17 cellular contexts compared by ENCODE assay signal in the genomic region with DNA sequence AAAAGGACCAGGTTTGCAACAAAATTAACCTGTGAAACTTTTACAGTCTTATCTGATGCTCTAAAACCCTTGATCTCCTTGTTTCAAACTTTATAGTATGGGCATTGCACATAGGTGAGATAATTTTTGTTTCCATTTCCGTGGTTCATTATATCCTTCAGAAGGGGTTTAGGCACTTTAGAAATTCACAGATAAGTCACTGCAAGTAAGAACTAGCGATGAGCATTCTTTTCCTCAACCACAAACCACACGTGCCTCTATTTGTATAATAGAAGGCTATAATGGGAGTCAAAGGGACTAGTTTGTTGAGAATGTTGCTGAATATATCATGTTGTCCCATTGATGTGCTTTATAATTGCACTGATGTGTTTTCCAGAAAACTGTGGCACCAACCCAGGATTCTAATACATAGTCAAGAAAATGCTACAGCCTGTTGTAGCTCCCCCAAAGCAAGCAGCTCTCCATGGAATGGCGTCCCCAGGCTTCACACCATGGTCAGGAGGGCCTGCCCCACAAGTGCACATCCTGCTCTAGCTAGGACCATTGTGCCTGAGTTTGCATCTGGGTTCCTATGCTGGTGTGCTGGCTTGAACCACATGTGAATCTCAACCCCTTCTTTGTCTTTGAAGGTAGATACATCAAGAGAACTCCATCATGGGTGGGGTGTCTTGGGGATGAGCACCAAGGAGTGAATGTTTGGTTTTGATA. TPM values are rescaled to one million over a fixed set of nuclear protein-coding genes. Genes with fewer than 3 reads are reported as not detected.
DNase-seq lines count a peak whose midpoint lies in the region; ATAC-seq and TF ChIP-seq lines count a peak whose summit lies in the region.
"Had no signal": no experiment of that assay in that cellular context is flagged by ENCODE, and none has a peak within 500 bp of the region (broad histone marks: within the 10 kb centered on the region; RNA-seq: fewer than 3 reads in every experiment).

No MANE protein-coding gene starts in this region.

- no peak overlapping the region for H3K4me3 ChIP-seq in CD4-positive, CD25-positive, alpha-beta regulatory T cell (ENCODE audit: low read depth, low read length)
- no peak overlapping the region for H3K4me3 ChIP-seq in mucosa of descending colon
- no peak overlapping the region for H3K4me3 ChIP-seq in endodermal cell (ENCODE audit: low read length)
- H3K4me3 ChIP-seq: ascending aorta, PC-9, right atrium auricular region, suprapubic skin had no signal

- no peaks in the 10 kb centered on the region for H3K27me3 Mint-ChIP-seq in CD4-positive, CD25-positive, alpha-beta regulatory T cell
- H3K27me3 Mint-ChIP-seq in activated naive CD8-positive, alpha-beta T cell treated with anti-CD3 and anti-CD28 coated beads, Interleukin-2, amount 50 U/mL, for 24 hours = peaks cover 6% of the 10 kb centered on the region
- H3K27me3 Mint-ChIP-seq in endodermal cell (ENCODE audit: insufficient read depth) = no peaks in the 10 kb centered on the region
- H3K27me3 Mint-ChIP-seq in Calu3 (ENCODE audit: unreplicated experiment) = no peaks in the 10 kb centered on the region

- DNase-seq in CD4-positive, CD25-positive, alpha-beta regulatory T cell = no peak
- DNase-seq in LHCN-M2 (ENCODE audit: low read depth) (peak; percentile 46), mucosa of descending colon (no peak), NCI-H524 (lab: John Stamatoyannopoulos, UW) (no peak), endodermal cell (no peak), T-helper 1 cell (no peak), Calu3 (no peak)
- peak; percentile 50 for DNase-seq in activated naive CD8-positive, alpha-beta T cell treated with anti-CD3 and anti-CD28 coated beads, Interleukin-2, amount 50 U/mL, for 24 hours
- DNase-seq: effector CD4-positive, alpha-beta T cell; glutamatergic neuron; NCI-H1417 treated with DMSO at 0.1 percent for 48 hours; PC-9; SW 1271 had no signal

- no peak overlapping the region for H3K27ac ChIP-seq in CD4-positive, CD25-positive, alpha-beta regulatory T cell (ENCODE audit: insufficient read depth, low read length, poor library complexity, severe bottlenecking)
- no peak overlapping the region for H3K27ac ChIP-seq in endodermal cell (ENCODE audit: low read depth, low read length)
- H3K27ac ChIP-seq: ascending aorta, PC-9, right atrium auricular region, suprapubic skin had no signal

- peak overlapping the region in 1 of 4 donors; percentile 64 for H3K4me3 Mint-ChIP-seq in CD4-positive, CD25-positive, alpha-beta regulatory T cell
- no peak overlapping the region for H3K4me3 Mint-ChIP-seq in activated naive CD8-positive, alpha-beta T cell treated with anti-CD3 and anti-CD28 coated beads, Interleukin-2, amount 50 U/mL, for 24 hours
- no peak overlapping the region for H3K4me3 Mint-ChIP-seq in endodermal cell
- H3K4me3 Mint-ChIP-seq in Calu3 (ENCODE audit: low read depth, unreplicated experiment) = no peak overlapping the region
- H3K4me3 Mint-ChIP-seq: nephron had no signal

- peaks cover 13% of the 10 kb centered on the region for H3K4me1 ChIP-seq in CD4-positive, CD25-positive, alpha-beta regulatory T cell (ENCODE audit: control insufficient read depth, insufficient read depth, low read length, poor library complexity, severe bottlenecking)
- no peaks in the 10 kb centered on the region for H3K4me1 ChIP-seq in mucosa of descending colon (ENCODE audit: low read depth)
- H3K4me1 ChIP-seq in endodermal cell (ENCODE audit: control insufficient read depth, insufficient read depth, low read length) = no peaks in the 10 kb centered on the region
- H3K4me1 ChIP-seq: ascending aorta, right atrium auricular region, suprapubic skin had no signal

- H3K4me1 Mint-ChIP-seq in CD4-positive, CD25-positive, alpha-beta regulatory T cell = peaks cover 32 to 59% (median 41%) of the 10 kb centered on the region in 4 donors
- peaks cover 18% of the 10 kb centered on the region for H3K4me1 Mint-ChIP-seq in activated naive CD8-positive, alpha-beta T cell treated with anti-CD3 and anti-CD28 coated beads, Interleukin-2, amount 50 U/mL, for 24 hours
- H3K4me1 Mint-ChIP-seq in endodermal cell = peaks cover 20% of the 10 kb centered on the region
- peaks cover 15% of the 10 kb centered on the region for H3K4me1 Mint-ChIP-seq in Calu3 (ENCODE audit: low read depth, unreplicated experiment)

- no peaks in the 10 kb centered on the region for H3K27me3 ChIP-seq in CD4-positive, CD25-positive, alpha-beta regulatory T cell (ENCODE audit: control insufficient read depth, insufficient read depth, low read length)
- peaks cover 5% of the 10 kb centered on the region for H3K27me3 ChIP-seq in endodermal cell (ENCODE audit: control insufficient read depth, insufficient read depth, low read length, poor library complexity, severe bottlenecking)
- H3K27me3 ChIP-seq: ascending aorta, right atrium auricular region, suprapubic skin had no signal

- peaks cover 30% of the 10 kb centered on the region for H3K36me3 Mint-ChIP-seq in CD4-positive, CD25-positive, alpha-beta regulatory T cell
- no peaks in the 10 kb centered on the region for H3K36me3 Mint-ChIP-seq in activated naive CD8-positive, alpha-beta T cell treated with anti-CD3 and anti-CD28 coated beads, Interleukin-2, amount 50 U/mL, for 24 hours (ENCODE audit: low read depth)
- peaks cover 22% of the 10 kb centered on the region for H3K36me3 Mint-ChIP-seq in endodermal cell (ENCODE audit: low read depth)
- H3K36me3 Mint-ChIP-seq in Calu3 (ENCODE audit: insufficient read depth, unreplicated experiment) = peaks cover 4% of the 10 kb centered on the region

- CTCF ChIA-PET in Calu3 (lab: Charles Lee) = no interaction called here

- intact Hi-C loops in mucosa of descending colon (cut with DNase I, micrococcal nuclease) (no loop called here), Calu3 (cut with micrococcal nuclease; ENCODE audit: unreplicated experiment) (no loop called here)

- H3K9ac ChIP-seq in endodermal cell (ENCODE audit: extremely low read depth, low read length, poor library complexity, severe bottlenecking) = no peak overlapping the region

- no peaks in the 10 kb centered on the region for H3K9me3 Mint-ChIP-seq in CD4-positive, CD25-positive, alpha-beta regulatory T cell
- H3K9me3 Mint-ChIP-seq in activated naive CD8-positive, alpha-beta T cell treated with anti-CD3 and anti-CD28 coated beads, Interleukin-2, amount 50 U/mL, for 24 hours = peaks cover 3% of the 10 kb centered on the region
- H3K9me3 Mint-ChIP-seq in endodermal cell = no peaks in the 10 kb centered on the region
- no peaks in the 10 kb centered on the region for H3K9me3 Mint-ChIP-seq in Calu3 (ENCODE audit: low read depth, unreplicated experiment)
- H3K9me3 Mint-ChIP-seq: nephron had no signal

- no peak for TF ChIP-seq CTCF in mucosa of descending colon (IDR thresholded peaks at IDR 0.05)
- no peak for TF ChIP-seq CTCF in endodermal cell (conservative IDR thresholded peaks at IDR 0.05)
- no peak for TF ChIP-seq CTCF in Calu3 (IDR thresholded peaks at IDR 0.05; ENCODE audit: unreplicated experiment)

- ATAC-seq in CD4-positive, CD25-positive, alpha-beta regulatory T cell (ENCODE audit: low read depth in 2 of 2) = no peak
- peak; percentile 95 for ATAC-seq in activated naive CD8-positive, alpha-beta T cell treated with anti-CD3 and anti-CD28 coated beads, Interleukin-2, amount 50 U/mL, for 24 hours
- peak; percentile 14 for ATAC-seq in mucosa of descending colon

- H3K27ac Mint-ChIP-seq in CD4-positive, CD25-positive, alpha-beta regulatory T cell = peak overlapping the region in 2 of 3 donors; percentile 15 to 74
- H3K27ac Mint-ChIP-seq in activated naive CD8-positive, alpha-beta T cell treated with anti-CD3 and anti-CD28 coated beads, Interleukin-2, amount 50 U/mL, for 24 hours = peak overlapping the region; percentile 29
- H3K27ac Mint-ChIP-seq in endodermal cell = no peak overlapping the region
- H3K27ac Mint-ChIP-seq in Calu3 (ENCODE audit: unreplicated experiment) = no peak overlapping the region
- H3K27ac Mint-ChIP-seq: nephron had no signal

- H3K9me3 ChIP-seq in CD4-positive, CD25-positive, alpha-beta regulatory T cell (ENCODE audit: control insufficient read depth in 2 of 2, low read length in 2 of 2) = no peaks in the 10 kb centered on the region
- H3K9me3 ChIP-seq in mucosa of descending colon (no peaks in the 10 kb centered on the region), endodermal cell (ENCODE audit: control insufficient read depth, low read length) (no peaks in the 10 kb centered on the region)
- H3K9me3 ChIP-seq: ascending aorta, right atrium auricular region, suprapubic skin had no signal

- peaks cover 38% of the 10 kb centered on the region for H3K36me3 ChIP-seq in CD4-positive, CD25-positive, alpha-beta regulatory T cell (ENCODE audit: control insufficient read depth, insufficient read depth, low read length)
- H3K36me3 ChIP-seq in mucosa of descending colon (ENCODE audit: low read depth) = no peaks in the 10 kb centered on the region
- H3K36me3 ChIP-seq in endodermal cell (ENCODE audit: control insufficient read depth, insufficient read depth, low read length) = peaks cover 6% of the 10 kb centered on the region
- H3K36me3 ChIP-seq: right atrium auricular region, suprapubic skin had no signal

- no TSS peak for BruUV-seq in Calu3 (replicated peaks; lab: Mats Ljungman, UMichigan)

- WGBS in endodermal cell (ENCODE audit: insufficient coverage in 1 of 2, insufficient read length in 1 of 2), 2 experiments = 92 to 100% methylated on average over 2 to 4 of the region's 4 CpGs

RNA-seq across cellular contexts. Expression of a gene that starts 14.0 kb away (rescaled TPM):
- total RNA-seq in CD4-positive, CD25-positive, alpha-beta regulatory T cell = 78.9 TPM
- polyA plus RNA-seq in CD4-positive, CD25-positive, alpha-beta regulatory T cell = 10 to 100 TPM; 25.8 to 28.1 (median 26.5) TPM
- 3.6 and 6.4 TPM in 2 replicates for total RNA-seq in LHCN-M2 (2014; rRNA removed)
- 5.5 TPM for polyA plus RNA-seq in LHCN-M2 (2012)
- 10 to 100 TPM; 19.7 to 29.5 (median 26.0) TPM for total RNA-seq in mucosa of descending colon
- 10 to 100 TPM; 16.9 to 30.4 TPM for total RNA-seq in endodermal cell
- 11.4 TPM for polyA plus RNA-seq in endodermal cell (2013, experiment 1 of 2)
- 8.7 TPM for polyA plus RNA-seq in endodermal cell (2013, experiment 2 of 2)
- total RNA-seq in Calu3 (2022) = 11.7 and 12.0 TPM in 2 replicates

Comparison
In these comparisons a context has a peak if more than half of its experiments do, and no peak if none do; other contexts are left out.
1. ATAC-seq: peak in activated naive CD8-positive, alpha-beta T cell treated with anti-CD3 and anti-CD28 coated beads, Interleukin-2, amount 50 U/mL, for 24 hours (single experiment) and mucosa of descending colon (single experiment); none in CD4-positive, CD25-positive, alpha-beta regulatory T cell (0 of 2).
2. DNase-seq: peak in LHCN-M2 (single experiment) and activated naive CD8-positive, alpha-beta T cell treated with anti-CD3 and anti-CD28 coated beads, Interleukin-2, amount 50 U/mL, for 24 hours (single experiment); none in CD4-positive, CD25-positive, alpha-beta regulatory T cell (0 of 3), mucosa of descending colon (0 of 3), NCI-H524 (0 of 2), endodermal cell (single experiment), T-helper 1 cell (0 of 5) and Calu3 (single experiment).
3. H3K27ac Mint-ChIP-seq: peak in CD4-positive, CD25-positive, alpha-beta regulatory T cell (2 of 3) and activated naive CD8-positive, alpha-beta T cell treated with anti-CD3 and anti-CD28 coated beads, Interleukin-2, amount 50 U/mL, for 24 hours (single experiment); none in endodermal cell (single experiment) and Calu3 (single experiment).